Comparison of ENCODE assay signal across 8 cellular contexts in the genomic region with DNA sequence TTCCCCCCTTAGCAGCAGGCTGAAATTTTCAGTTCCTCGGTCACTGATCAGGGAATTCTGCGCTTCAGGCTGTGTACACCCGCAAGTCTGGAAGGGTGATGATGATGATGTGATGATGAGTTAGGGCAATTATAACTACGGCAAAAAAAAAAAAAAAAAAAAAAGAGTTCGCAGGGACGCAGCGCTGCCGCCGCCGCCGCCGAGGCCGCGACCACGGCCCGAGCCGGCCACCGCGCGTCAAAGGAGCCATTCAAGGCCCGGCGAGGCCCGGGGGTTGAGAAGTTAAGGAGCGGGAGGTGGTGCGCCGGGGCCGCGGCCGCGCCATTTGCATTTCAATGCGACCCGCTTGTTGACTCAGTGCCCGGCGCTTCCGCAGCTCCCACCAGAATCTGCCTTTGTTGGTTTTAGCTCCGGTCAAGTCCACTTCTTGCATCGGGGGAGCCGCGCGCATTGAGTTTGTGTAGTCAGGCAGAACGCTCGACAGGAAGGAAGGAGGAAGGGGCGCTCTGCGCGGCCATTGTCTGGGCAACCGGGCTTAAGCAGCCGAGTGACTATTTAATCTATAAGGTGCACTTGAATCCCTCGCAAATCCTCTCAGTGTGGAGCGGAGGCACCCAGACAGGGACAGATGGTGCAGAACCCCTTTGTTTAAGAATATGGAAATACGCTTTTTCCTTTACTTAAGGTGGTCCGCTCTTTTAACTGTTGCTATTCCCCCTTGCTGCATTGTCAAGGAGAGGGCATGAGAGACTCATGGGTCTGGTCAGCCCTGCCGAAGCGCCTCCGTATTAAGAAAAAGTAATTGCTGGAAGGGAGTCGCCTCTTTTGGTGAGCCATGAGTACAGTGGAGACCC.
A peak's percentile ranks its signal among the peaks of the same experiment; 100 is the strongest.
DNase-seq lines count a peak whose midpoint lies in the region; ATAC-seq and TF ChIP-seq lines count a peak whose summit lies in the region.

No MANE protein-coding gene starts in this region.

- TF ChIP-seq CTCF in mucosa of descending colon (IDR thresholded peaks at IDR 0.05): no peak
- no peak for TF ChIP-seq CTCF in tibial artery (IDR thresholded peaks at IDR 0.05)

- peak overlapping the region; percentile 41 to 44 for H3K27ac ChIP-seq in tibial artery

- CTCF ChIA-PET in activated CD8-positive, alpha-beta T cell treated with anti-CD3 and anti-CD28 coated beads, Interleukin-2, amount 10 ng/mL, durations not matched to agents 7 days and 5 days (lab: Charles Lee): interaction anchor here (0.9 to 1.7 kb wide), 4 partner anchors 26 to 68 kb away, joined by 3 read pairs; no protein-coding TSS in a partner anchor

- no peaks in the 10 kb centered on the region for H3K9me3 Mint-ChIP-seq in activated CD8-positive, alpha-beta T cell treated with anti-CD3 and anti-CD28 coated beads, Interleukin-2, amount 10 ng/mL, durations not matched to agents 7 days and 5 days (ENCODE audit: insufficient read depth)

- ATAC-seq in GM21528 (IDR thresholded peaks at IDR 0.05; ENCODE audit: low FRiP score, unreplicated experiment) (peak; percentile 53), mucosa of descending colon (peak; percentile 79)
- ATAC-seq in activated CD8-positive, alpha-beta T cell treated with anti-CD3 and anti-CD28 coated beads, Interleukin-2, amount 10 ng/mL, durations not matched to agents 7 days and 5 days: peak; percentile 78

- H3K4me1 Mint-ChIP-seq in activated CD8-positive, alpha-beta T cell treated with anti-CD3 and anti-CD28 coated beads, Interleukin-2, amount 10 ng/mL, durations not matched to agents 7 days and 5 days (ENCODE audit: low read depth): peaks cover 26% of the 10 kb centered on the region

- H3K27ac Mint-ChIP-seq in activated CD8-positive, alpha-beta T cell treated with anti-CD3 and anti-CD28 coated beads, Interleukin-2, amount 10 ng/mL, durations not matched to agents 7 days and 5 days: peak overlapping the region; percentile 91

- no peaks in the 10 kb centered on the region for H3K27me3 ChIP-seq in tibial artery

- H3K36me3 Mint-ChIP-seq in activated CD8-positive, alpha-beta T cell treated with anti-CD3 and anti-CD28 coated beads, Interleukin-2, amount 10 ng/mL, durations not matched to agents 7 days and 5 days (ENCODE audit: low read depth): no peaks in the 10 kb centered on the region

- no peaks in the 10 kb centered on the region for H3K4me1 ChIP-seq in mucosa of descending colon (ENCODE audit: low read depth)
- H3K4me1 ChIP-seq in tibial artery: no peaks in the 10 kb centered on the region

- POLR2A ChIA-PET in activated CD8-positive, alpha-beta T cell treated with anti-CD3 and anti-CD28 coated beads, Interleukin-2, amount 10 ng/mL, durations not matched to agents 7 days and 5 days (lab: Charles Lee): interaction anchor here (1.1 kb wide), 1 partner anchor 87 kb away, joined by 3 read pairs; no protein-coding TSS in a partner anchor

- no peaks in the 10 kb centered on the region for H3K27me3 Mint-ChIP-seq in activated CD8-positive, alpha-beta T cell treated with anti-CD3 and anti-CD28 coated beads, Interleukin-2, amount 10 ng/mL, durations not matched to agents 7 days and 5 days (ENCODE audit: low read depth)

- H3K36me3 ChIP-seq in mucosa of descending colon (ENCODE audit: low read depth): no peaks in the 10 kb centered on the region
- no peaks in the 10 kb centered on the region for H3K36me3 ChIP-seq in tibial artery

- intact Hi-C loops in mucosa of descending colon (cut with DNase I, micrococcal nuclease) (loop anchor here in 1 of 2 donors (10.0 kb wide), 1 partner anchor 91 kb away; no protein-coding TSS in a partner anchor), tibial artery (cut with DNase I; ENCODE audit: low total_unique reads) (no loop called here)

- H3K4me3 ChIP-seq in mucosa of descending colon: no peak overlapping the region
- H3K4me3 ChIP-seq in tibial artery: peak overlapping the region; percentile 58

- H3K4me3 Mint-ChIP-seq in activated CD8-positive, alpha-beta T cell treated with anti-CD3 and anti-CD28 coated beads, Interleukin-2, amount 10 ng/mL, durations not matched to agents 7 days and 5 days: peak overlapping the region; percentile 83

- no peaks in the 10 kb centered on the region for H3K9me3 ChIP-seq in mucosa of descending colon
- no peaks in the 10 kb centered on the region for H3K9me3 ChIP-seq in tibial artery

- DNase-seq in DMS153 treated with DMSO at 0.1 percent for 48 hours (lab: John Stamatoyannopoulos, UW; ENCODE audit: unreplicated experiment) (peak; percentile 93), NCI-H1436 treated with DMSO at 0.1 percent for 48 hours (lab: John Stamatoyannopoulos, UW) (peak; percentile 24), fibroblast of gingiva (ENCODE audit: low read depth) (peak; percentile 41), mucosa of descending colon (peak; percentile 55 to 63 (median 63)), tibial artery (peak; percentile 43 to 69), GF-D8 (lab: John Stamatoyannopoulos, UW) (no peak)
- DNase-seq in activated CD8-positive, alpha-beta T cell treated with anti-CD3 and anti-CD28 coated beads, Interleukin-2, amount 10 ng/mL, durations not matched to agents 7 days and 5 days: peak; percentile 52
